1 cellular context compared by ENCODE assay signal in the genomic region with DNA sequence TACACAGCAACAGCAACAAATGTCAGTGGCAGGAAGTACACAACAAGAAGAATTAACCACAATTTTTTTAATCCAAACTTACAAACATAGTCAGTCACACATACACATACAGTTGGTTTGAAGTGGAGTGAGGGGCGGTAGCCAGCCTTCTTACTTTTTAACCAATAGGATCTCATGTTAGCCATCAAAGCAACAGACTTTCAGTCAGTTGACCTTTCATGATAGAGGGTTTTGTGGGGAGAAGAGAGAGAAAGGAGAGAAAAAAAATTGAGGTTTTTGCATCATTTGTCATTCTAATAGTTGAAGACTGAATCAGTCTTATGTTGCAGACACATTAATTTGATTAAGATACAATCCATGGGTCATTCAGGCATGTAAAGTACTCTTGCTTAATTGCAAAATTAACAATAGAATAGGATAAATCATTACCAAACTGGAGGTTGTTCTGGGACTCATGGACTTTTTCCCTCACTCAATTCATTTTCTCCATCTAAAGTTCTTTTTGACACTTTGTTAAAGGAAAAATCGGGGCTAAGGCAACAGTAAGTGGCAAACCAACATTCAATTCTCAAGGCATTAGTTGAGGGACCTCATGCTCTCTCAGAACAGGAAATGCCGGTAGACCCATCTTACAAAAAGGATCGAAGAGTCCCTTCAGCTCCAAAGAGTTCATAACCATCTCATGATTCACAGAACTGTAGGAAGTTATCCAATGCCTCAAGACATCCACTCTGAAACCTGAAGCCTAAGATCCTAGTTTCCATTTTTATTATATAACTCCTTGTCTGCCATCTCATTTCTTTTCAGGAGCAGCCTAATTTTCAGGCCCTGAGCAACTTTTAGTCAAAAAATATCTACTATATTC.
TF ChIP-seq lines count a peak whose summit lies in the region.

No MANE protein-coding gene starts in this region.

TF ChIP-seq in SK-N-SH, 30 proteins besides CTCF, POLR2A, EP300 and RAD21 (continued from another document):
- no peak for TF ChIP-seq FOXM1 (IDR thresholded peaks at IDR 0.05; ENCODE audit: low read depth)
